8 cellular contexts compared by ENCODE assay signal in genomic region chr15:69668963-69669362, GRCh38.
A peak's percentile ranks its signal among the peaks of the same experiment; 100 is the strongest.
DNase-seq lines count a peak whose midpoint lies in the region; ATAC-seq and TF ChIP-seq lines count a peak whose summit lies in the region.
"Had no signal": no experiment of that assay in that cellular context is flagged by ENCODE, and none has a peak within 500 bp of the region (broad histone marks: within the 10 kb centered on the region; RNA-seq: fewer than 3 reads in every experiment).

No MANE protein-coding gene starts in this region.

- no peaks in the 10 kb centered on the region for H3K9me3 ChIP-seq in neutrophil

- H3K27me3 ChIP-seq in neutrophil, result peaks cover 9% of the 10 kb centered on the region

- TF ChIP-seq CTCF in neutrophil (IDR thresholded peaks at IDR 0.05), result no peak

- H3K36me3 ChIP-seq in neutrophil, result no peaks in the 10 kb centered on the region

- ATAC-seq in GM18870 (IDR thresholded peaks at IDR 0.05; ENCODE audit: unreplicated experiment) (peak; percentile 62), HG02623 (IDR thresholded peaks at IDR 0.05; ENCODE audit: unreplicated experiment) (peak; percentile 60)

- DNase-seq in RPMI7951 (ENCODE audit: low read depth), result peak; percentile 36
- no peak for DNase-seq in NCI-H524 (lab: John Stamatoyannopoulos, UW)
- DNase-seq in hippocampal formation (lab: John Stamatoyannopoulos, UW), result no peak
- no peak for DNase-seq in GOT3 (lab: John Stamatoyannopoulos, UW)
- DNase-seq: stimulated activated naive CD4-positive, alpha-beta T cell treated with Interleukin-2 at 50 U/mL for 16 hours had no signal

- peaks cover 53% of the 10 kb centered on the region in 2 experiments for H3K4me1 ChIP-seq in neutrophil (ENCODE audit: control insufficient read depth in 1 of 2, insufficient read depth in 1 of 2, low read depth in 1 of 2, low read length in 1 of 2)

- H3K27ac ChIP-seq in neutrophil, result peak overlapping the region; percentile 100

- H3K4me3 ChIP-seq in neutrophil (ENCODE audit: low read depth in 1 of 2, low read length in 1 of 2), result peak overlapping the region in 1 of 2 experiments; percentile 51
